In genomic region chr6:158761746-158762145, GRCh38 we compare ENCODE assay signal across 21 cellular contexts. TPM values are rescaled to one million over a fixed set of nuclear protein-coding genes. Genes with fewer than 3 reads are reported as not detected.
DNase-seq lines count a peak whose midpoint lies in the region; ATAC-seq, FAIRE-seq and TF ChIP-seq lines count a peak whose summit lies in the region.
"Had no signal": no experiment of that assay in that cellular context is flagged by ENCODE, and none has a peak within 500 bp of the region (broad histone marks: within the 10 kb centered on the region; RNA-seq: fewer than 3 reads in every experiment).

No MANE protein-coding gene starts in this region.

- H3K4me1 ChIP-seq in neural progenitor cell (peaks cover 16% of the 10 kb centered on the region), HAP-1 (no peaks in the 10 kb centered on the region)
- H3K4me1 ChIP-seq: Peyer's patch, prostate gland, spleen had no signal

- H2AFZ ChIP-seq in neural progenitor cell (replicated peaks) = no peak overlapping the region

- H3K9ac ChIP-seq in neural progenitor cell = no peak overlapping the region
- H3K9ac ChIP-seq: KMS-11 had no signal

- no peaks in the 10 kb centered on the region for H3K9me3 Mint-ChIP-seq in activated CD8-positive, alpha-beta memory T cell treated with anti-CD3 and anti-CD28 coated beads, Interleukin-2, amount 10 ng/mL, durations not matched to agents 7 days and 5 days (ENCODE audit: low read depth)
- H3K9me3 Mint-ChIP-seq in brain = no peaks in the 10 kb centered on the region
- no peaks in the 10 kb centered on the region for H3K9me3 Mint-ChIP-seq in neural progenitor cell
- H3K9me3 Mint-ChIP-seq: activated naive CD8-positive, alpha-beta T cell treated with anti-CD3 and anti-CD28 coated beads, Interleukin-2, amount 10 ng/mL, durations not matched to agents 7 days and 5 days had no signal

- H3K79me2 ChIP-seq in neural progenitor cell (ENCODE audit: low read depth) = no peaks in the 10 kb centered on the region

- H3K9me3 ChIP-seq in neural progenitor cell (ENCODE audit: low read depth) (no peaks in the 10 kb centered on the region), HAP-1 (no peaks in the 10 kb centered on the region)
- H3K9me3 ChIP-seq: Peyer's patch, prostate gland, spleen had no signal

- no peak for DNase-seq in activated CD8-positive, alpha-beta memory T cell treated with anti-CD3 and anti-CD28 coated beads, Interleukin-2, amount 10 ng/mL, durations not matched to agents 7 days and 5 days
- no peak for DNase-seq in activated CD8-positive, alpha-beta memory T cell treated with anti-CD3 and anti-CD28 coated beads for 24 hours
- DNase-seq in GM19239 (ENCODE audit: insufficient read length, low spot score) (no peak), neural progenitor cell (ENCODE audit: low spot score) (no peak), NCI-H1694 treated with DMSO at 0.1 percent for 48 hours (lab: John Stamatoyannopoulos, UW) (no peak), HTR-8/SVneo (ENCODE audit: insufficient read length, low spot score) (no peak), HAP-1 (ENCODE audit: low spot score in 2 of 2) (no peak)
- DNase-seq: activated naive CD8-positive, alpha-beta T cell treated with anti-CD3 and anti-CD28 coated beads, Interleukin-2, amount 10 ng/mL, durations not matched to agents 7 days and 5 days; hippocampal formation; NCI-H1105 treated with DMSO at 0.1 percent for 48 hours; NCI-H2171 treated with DMSO at 0.1 percent for 48 hours; spleen; stimulated activated naive CD4-positive, alpha-beta T cell had no signal

- no peak for ATAC-seq in activated CD8-positive, alpha-beta memory T cell treated with anti-CD3 and anti-CD28 coated beads, Interleukin-2, amount 10 ng/mL, durations not matched to agents 7 days and 5 days
- ATAC-seq: SK-N-SH treated with all-trans-retinoic acid at 6 μM for 48 hours had no signal

- H3F3A ChIP-seq in neural progenitor cell (ENCODE audit: low read depth) = peaks cover 18% of the 10 kb centered on the region

- no peaks in the 10 kb centered on the region for H3K27me3 ChIP-seq in neural progenitor cell
- no peaks in the 10 kb centered on the region for H3K27me3 ChIP-seq in HAP-1 (ENCODE audit: low read depth)
- H3K27me3 ChIP-seq: Peyer's patch, spleen had no signal

- H3K4me3 Mint-ChIP-seq in activated CD8-positive, alpha-beta memory T cell treated with anti-CD3 and anti-CD28 coated beads, Interleukin-2, amount 10 ng/mL, durations not matched to agents 7 days and 5 days = no peak overlapping the region
- H3K4me3 Mint-ChIP-seq in brain (no peak overlapping the region), neural progenitor cell (peak overlapping the region; percentile 36)
- H3K4me3 Mint-ChIP-seq: activated naive CD8-positive, alpha-beta T cell treated with anti-CD3 and anti-CD28 coated beads, Interleukin-2, amount 10 ng/mL, durations not matched to agents 7 days and 5 days had no signal

- CTCF ChIA-PET in activated CD8-positive, alpha-beta memory T cell treated with anti-CD3 and anti-CD28 coated beads, Interleukin-2, amount 10 ng/mL, durations not matched to agents 7 days and 5 days (lab: Charles Lee) = interaction anchor here (1.6 kb wide), 1 partner anchor 10 kb away, joined by 3 read pairs; no protein-coding TSS in a partner anchor

- H3K36me3 Mint-ChIP-seq in activated CD8-positive, alpha-beta memory T cell treated with anti-CD3 and anti-CD28 coated beads, Interleukin-2, amount 10 ng/mL, durations not matched to agents 7 days and 5 days = peaks cover 40% of the 10 kb centered on the region
- H3K36me3 Mint-ChIP-seq in brain (peaks cover 36% of the 10 kb centered on the region), neural progenitor cell (peaks cover 12% of the 10 kb centered on the region)

- peak; percentile 23 for FAIRE-seq in GM19239 (lab: Jason Lieb, UNC)
- FAIRE-seq in HTR-8/SVneo (lab: Jason Lieb, UNC) = no peak
- FAIRE-seq: A204.1, bronchial epithelial cell, urothelium cell line had no signal

- H3K27me3 Mint-ChIP-seq in activated CD8-positive, alpha-beta memory T cell treated with anti-CD3 and anti-CD28 coated beads, Interleukin-2, amount 10 ng/mL, durations not matched to agents 7 days and 5 days = no peaks in the 10 kb centered on the region
- H3K27me3 Mint-ChIP-seq in brain (peaks cover under 1% of the 10 kb centered on the region), neural progenitor cell (ENCODE audit: insufficient read depth, low read depth) (peaks cover 4% of the 10 kb centered on the region)
- H3K27me3 Mint-ChIP-seq: activated naive CD8-positive, alpha-beta T cell treated with anti-CD3 and anti-CD28 coated beads, Interleukin-2, amount 10 ng/mL, durations not matched to agents 7 days and 5 days had no signal

- H3K36me3 ChIP-seq in neural progenitor cell = no peaks in the 10 kb centered on the region
- peaks cover 20% of the 10 kb centered on the region for H3K36me3 ChIP-seq in HAP-1 (replicated peaks)

- TF ChIP-seq CTCF in brain (conservative IDR thresholded peaks at IDR 0.05) (no peak), neural progenitor cell (IDR thresholded peaks at IDR 0.05) (no peak)

- H3K4me3 ChIP-seq in neural progenitor cell (no peak overlapping the region), HAP-1 (no peak overlapping the region)
- H3K4me3 ChIP-seq: Peyer's patch, prostate gland, spleen had no signal

- H4K20me1 ChIP-seq in neural progenitor cell (ENCODE audit: low read depth) = no peaks in the 10 kb centered on the region

- H3K4me1 Mint-ChIP-seq in activated CD8-positive, alpha-beta memory T cell treated with anti-CD3 and anti-CD28 coated beads, Interleukin-2, amount 10 ng/mL, durations not matched to agents 7 days and 5 days = no peaks in the 10 kb centered on the region
- H3K4me1 Mint-ChIP-seq in brain (peaks cover 62% of the 10 kb centered on the region), neural progenitor cell (peaks cover 26% of the 10 kb centered on the region)
- H3K4me1 Mint-ChIP-seq: activated naive CD8-positive, alpha-beta T cell treated with anti-CD3 and anti-CD28 coated beads, Interleukin-2, amount 10 ng/mL, durations not matched to agents 7 days and 5 days had no signal

- peak overlapping the region; percentile 33 for H3K27ac Mint-ChIP-seq in activated CD8-positive, alpha-beta memory T cell treated with anti-CD3 and anti-CD28 coated beads, Interleukin-2, amount 10 ng/mL, durations not matched to agents 7 days and 5 days
- H3K27ac Mint-ChIP-seq in brain (peak overlapping the region in 4 of 5 experiments; percentile 47 to 85 (median 62)), neural progenitor cell (peak overlapping the region; percentile 74)

- no peak overlapping the region for H3K4me2 ChIP-seq in neural progenitor cell
- H3K4me2 ChIP-seq: KMS-11 had no signal

- H3K27ac ChIP-seq in neural progenitor cell = no peak overlapping the region
- H3K27ac ChIP-seq: KMS-11, prostate gland had no signal

- in situ Hi-C loops in HAP-1 (cut with MboI; ENCODE audit: low sequenced_read_pairs) = no loop called here

RNA-seq across cellular contexts. Expression of gene EZR, which starts 57.4 kb away (rescaled TPM):
- 100 to 1,000 TPM; 187 to 214 TPM for total RNA-seq in activated CD8-positive, alpha-beta memory T cell treated with anti-CD3 and anti-CD28 coated beads, Interleukin-2, amount 10 ng/mL, durations not matched to agents 7 days and 5 days
- 317 TPM for polyA plus RNA-seq in brain (ENCODE audit: insufficient read depth, low read depth, low replicate concordance)
- 52.0 and 61.4 TPM in 2 replicates for total RNA-seq in neural progenitor cell (ENCODE audit: low replicate concordance)
